In genomic region chr12:32000373-32001005, GRCh38 we compare ENCODE assay signal across 1 cellular context.
TF ChIP-seq lines count a peak whose summit lies in the region.

No MANE protein-coding gene starts in this region.

TF ChIP-seq in K562, 482 proteins besides CTCF, POLR2A, EP300 and RAD21 (continued from another document and continues in another):
- TF ChIP-seq RBBP5 (IDR thresholded peaks at IDR 0.05; ENCODE audit: borderline replicate concordance, insufficient read depth, low read length, poor library complexity, severe bottlenecking): no peak
- TF ChIP-seq HNRNPUL1 (IDR thresholded peaks at IDR 0.05; ENCODE audit: low read length): no peak
- no peak for TF ChIP-seq UBTF (IDR thresholded peaks at IDR 0.05; ENCODE audit: borderline replicate concordance in 1 of 2, low read depth in 2 of 2, low read length in 2 of 2)
- TF ChIP-seq PPARD (CRISPR knock-in tag; IDR thresholded peaks at IDR 0.05): no peak
- TF ChIP-seq ZNF695 (CRISPR knock-in tag; IDR thresholded peaks at IDR 0.05): no peak
- no peak for TF ChIP-seq ZBTB5 (IDR thresholded peaks at IDR 0.05)
- TF ChIP-seq SMC3 (conservative IDR thresholded peaks at IDR 0.05; ENCODE audit: insufficient read depth, low read depth, low read length): no peak
- TF ChIP-seq TCF15 (CRISPR knock-in tag; IDR thresholded peaks at IDR 0.05): no peak
- no peak for TF ChIP-seq FOXP1 (CRISPR knock-in tag; IDR thresholded peaks at IDR 0.05)
- TF ChIP-seq ZNF318 (IDR thresholded peaks at IDR 0.05; ENCODE audit: borderline replicate concordance in 1 of 2, low read depth in 1 of 2): 0 out of 4 replicates have a peak, but pooled peaks of 1 of the 2 experiments have one; percentile 53
- peak; percentile 56 to 91; a peak in 3 of 4 replicates for TF ChIP-seq RCOR1 (IDR thresholded peaks at IDR 0.05; ENCODE audit: borderline replicate concordance in 1 of 2, low read depth in 2 of 2, low read length in 2 of 2)
- no peak for TF ChIP-seq HNRNPK (IDR thresholded peaks at IDR 0.05; ENCODE audit: low read depth, low read length, poor library complexity, severe bottlenecking)
- no peak for TF ChIP-seq PRPF4 (IDR thresholded peaks at IDR 0.05; ENCODE audit: insufficient read depth, low read depth, low read length, poor library complexity, severe bottlenecking)
- TF ChIP-seq MECOM (CRISPR knock-in tag; IDR thresholded peaks at IDR 0.05): peak; percentile 89
- peak; percentile 48; the same call in 1 of the 2 replicates for TF ChIP-seq KHSRP (IDR thresholded peaks at IDR 0.05)
- no peak for TF ChIP-seq ZFP91 (CRISPR knock-in tag; IDR thresholded peaks at IDR 0.05)
- TF ChIP-seq NR3C1 (CRISPR knock-in tag; IDR thresholded peaks at IDR 0.05): no peak
- TF ChIP-seq ZNF699 (CRISPR knock-in tag; IDR thresholded peaks at IDR 0.05; ENCODE audit: insufficient replicate concordance): no peak
- TF ChIP-seq ZZZ3 (IDR thresholded peaks at IDR 0.05): no peak
- TF ChIP-seq POLR2G (IDR thresholded peaks at IDR 0.05; ENCODE audit: low read depth, low read length): no peak
- TF ChIP-seq, protein P1, sequence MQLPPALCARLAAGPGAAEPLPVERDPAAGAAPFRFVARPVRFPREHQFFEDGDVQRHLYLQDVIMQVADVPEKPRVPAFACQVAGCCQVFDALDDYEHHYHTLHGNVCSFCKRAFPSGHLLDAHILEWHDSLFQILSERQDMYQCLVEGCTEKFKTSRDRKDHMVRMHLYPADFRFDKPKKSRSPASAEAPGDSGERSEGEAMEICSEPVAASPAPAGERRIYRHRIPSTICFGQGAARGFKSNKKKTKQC (CRISPR knock-in tag; IDR thresholded peaks at IDR 0.05): no peak
- no peak for TF ChIP-seq NFE2L1 (tag; IDR thresholded peaks at IDR 0.05; ENCODE audit: borderline replicate concordance, low read depth)
- TF ChIP-seq POLR3A (IDR thresholded peaks at IDR 0.05; ENCODE audit: borderline replicate concordance, extremely low read depth, insufficient read depth, insufficient read length): no peak
- TF ChIP-seq CBFA2T3 (IDR thresholded peaks at IDR 0.05): peak; percentile 99
- TF ChIP-seq PHF20 (IDR thresholded peaks at IDR 0.05; ENCODE audit: partially characterized antibody): no peak
- TF ChIP-seq KDM1A (IDR thresholded peaks at IDR 0.05): peak; percentile 91 to 92
- peak; percentile 57 for TF ChIP-seq ATF7 (IDR thresholded peaks at IDR 0.05)
- peak; percentile 37; the same call in 1 of the 2 replicates for TF ChIP-seq BACH1 (tag; IDR thresholded peaks at IDR 0.05)
- TF ChIP-seq, protein P2, sequence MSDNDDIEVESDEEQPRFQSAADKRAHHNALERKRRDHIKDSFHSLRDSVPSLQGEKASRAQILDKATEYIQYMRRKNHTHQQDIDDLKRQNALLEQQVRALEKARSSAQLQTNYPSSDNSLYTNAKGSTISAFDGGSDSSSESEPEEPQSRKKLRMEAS (CRISPR knock-in tag; IDR thresholded peaks at IDR 0.05): no peak
- TF ChIP-seq PTTG1 (tag; IDR thresholded peaks at IDR 0.05; ENCODE audit: low read depth): no peak
- TF ChIP-seq EGR1 (conservative IDR thresholded peaks at IDR 0.05): no peak
- no peak for TF ChIP-seq TFAM (CRISPR knock-in tag; conservative IDR thresholded peaks at IDR 0.05)
- TF ChIP-seq, protein P3, sequence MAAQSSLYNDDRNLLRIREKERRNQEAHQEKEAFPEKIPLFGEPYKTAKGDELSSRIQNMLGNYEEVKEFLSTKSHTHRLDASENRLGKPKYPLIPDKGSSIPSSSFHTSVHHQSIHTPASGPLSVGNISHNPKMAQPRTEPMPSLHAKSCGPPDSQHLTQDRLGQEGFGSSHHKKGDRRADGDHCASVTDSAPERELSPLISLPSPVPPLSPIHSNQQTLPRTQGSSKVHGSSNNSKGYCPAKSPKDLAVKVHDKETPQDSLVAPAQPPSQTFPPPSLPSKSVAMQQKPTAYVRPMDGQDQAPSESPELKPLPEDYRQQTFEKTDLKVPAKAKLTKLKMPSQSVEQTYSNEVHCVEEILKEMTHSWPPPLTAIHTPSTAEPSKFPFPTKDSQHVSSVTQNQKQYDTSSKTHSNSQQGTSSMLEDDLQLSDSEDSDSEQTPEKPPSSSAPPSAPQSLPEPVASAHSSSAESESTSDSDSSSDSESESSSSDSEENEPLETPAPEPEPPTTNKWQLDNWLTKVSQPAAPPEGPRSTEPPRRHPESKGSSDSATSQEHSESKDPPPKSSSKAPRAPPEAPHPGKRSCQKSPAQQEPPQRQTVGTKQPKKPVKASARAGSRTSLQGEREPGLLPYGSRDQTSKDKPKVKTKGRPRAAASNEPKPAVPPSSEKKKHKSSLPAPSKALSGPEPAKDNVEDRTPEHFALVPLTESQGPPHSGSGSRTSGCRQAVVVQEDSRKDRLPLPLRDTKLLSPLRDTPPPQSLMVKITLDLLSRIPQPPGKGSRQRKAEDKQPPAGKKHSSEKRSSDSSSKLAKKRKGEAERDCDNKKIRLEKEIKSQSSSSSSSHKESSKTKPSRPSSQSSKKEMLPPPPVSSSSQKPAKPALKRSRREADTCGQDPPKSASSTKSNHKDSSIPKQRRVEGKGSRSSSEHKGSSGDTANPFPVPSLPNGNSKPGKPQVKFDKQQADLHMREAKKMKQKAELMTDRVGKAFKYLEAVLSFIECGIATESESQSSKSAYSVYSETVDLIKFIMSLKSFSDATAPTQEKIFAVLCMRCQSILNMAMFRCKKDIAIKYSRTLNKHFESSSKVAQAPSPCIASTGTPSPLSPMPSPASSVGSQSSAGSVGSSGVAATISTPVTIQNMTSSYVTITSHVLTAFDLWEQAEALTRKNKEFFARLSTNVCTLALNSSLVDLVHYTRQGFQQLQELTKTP (IDR thresholded peaks at IDR 0.05; ENCODE audit: low read depth in 1 of 2, partially characterized antibody in 2 of 2): peak in 1 of 2 experiments; percentile 49
- peak; percentile 98 for TF ChIP-seq PML (IDR thresholded peaks at IDR 0.05; ENCODE audit: low read length)
- peak; percentile 55 for TF ChIP-seq ZNF766 (CRISPR knock-in tag; conservative IDR thresholded peaks at IDR 0.05)
- TF ChIP-seq, protein P4, sequence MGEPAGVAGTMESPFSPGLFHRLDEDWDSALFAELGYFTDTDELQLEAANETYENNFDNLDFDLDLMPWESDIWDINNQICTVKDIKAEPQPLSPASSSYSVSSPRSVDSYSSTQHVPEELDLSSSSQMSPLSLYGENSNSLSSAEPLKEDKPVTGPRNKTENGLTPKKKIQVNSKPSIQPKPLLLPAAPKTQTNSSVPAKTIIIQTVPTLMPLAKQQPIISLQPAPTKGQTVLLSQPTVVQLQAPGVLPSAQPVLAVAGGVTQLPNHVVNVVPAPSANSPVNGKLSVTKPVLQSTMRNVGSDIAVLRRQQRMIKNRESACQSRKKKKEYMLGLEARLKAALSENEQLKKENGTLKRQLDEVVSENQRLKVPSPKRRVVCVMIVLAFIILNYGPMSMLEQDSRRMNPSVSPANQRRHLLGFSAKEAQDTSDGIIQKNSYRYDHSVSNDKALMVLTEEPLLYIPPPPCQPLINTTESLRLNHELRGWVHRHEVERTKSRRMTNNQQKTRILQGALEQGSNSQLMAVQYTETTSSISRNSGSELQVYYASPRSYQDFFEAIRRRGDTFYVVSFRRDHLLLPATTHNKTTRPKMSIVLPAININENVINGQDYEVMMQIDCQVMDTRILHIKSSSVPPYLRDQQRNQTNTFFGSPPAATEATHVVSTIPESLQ (CRISPR knock-in tag; IDR thresholded peaks at IDR 0.05): no peak
- TF ChIP-seq ZNF175 (CRISPR knock-in tag; IDR thresholded peaks at IDR 0.05; ENCODE audit: low read depth): no peak
